Comparison of ENCODE assay signal across 14 cellular contexts in genomic region chr7:83219231-83219630, GRCh38. TPM values are rescaled to one million over a fixed set of nuclear protein-coding genes. Genes with fewer than 3 reads are reported as not detected.
DNase-seq lines count a peak whose midpoint lies in the region; ATAC-seq, FAIRE-seq and TF ChIP-seq lines count a peak whose summit lies in the region.
"Not testable (repeated sequence)": the region's sequence is repeated elsewhere in the genome, so short reads cannot be mapped to it uniquely, and the experiment has no call there.
"Had no signal": no experiment of that assay in that cellular context is flagged by ENCODE, and none has a peak within 500 bp of the region (broad histone marks: within the 10 kb centered on the region; RNA-seq: fewer than 3 reads in every experiment).

No MANE protein-coding gene starts in this region.

- not testable (repeated sequence) for H2BK15ac ChIP-seq in mesendoderm (replicated peaks; ENCODE audit: low read depth)

- not testable (repeated sequence) for H4K8ac ChIP-seq in mesendoderm (ENCODE audit: low read depth, low read length)
- peak overlapping the region; percentile 49 for H4K8ac ChIP-seq in trophoblast cell (ENCODE audit: low read depth, low read length)

- H3K9ac ChIP-seq in kidney (ENCODE audit: low read length in 2 of 2); mesendoderm (ENCODE audit: low read length); trophoblast cell (ENCODE audit: low read length): not testable (repeated sequence)

- H3K4me1 Mint-ChIP-seq in chondrocyte (ENCODE audit: low read depth), result not testable (repeated sequence)

- H2BK5ac ChIP-seq in mesendoderm (ENCODE audit: low read length), result not testable (repeated sequence)
- peak overlapping the region; percentile 68 for H2BK5ac ChIP-seq in trophoblast cell (ENCODE audit: low read depth, low read length, poor library complexity)

- not testable (repeated sequence) for H3K4me2 ChIP-seq in mesendoderm (ENCODE audit: low read length); trophoblast cell (ENCODE audit: low read length)

- intact Hi-C loops in left ventricle myocardium superior (cut with micrococcal nuclease); kidney (cut with DNase I); posterior vena cava (cut with DNase I); upper lobe of right lung (cut with DNase I): not testable (repeated sequence)

- not testable (repeated sequence) for H2AFZ ChIP-seq in trophoblast cell (ENCODE audit: insufficient read depth, low read length, poor library complexity)

- WGBS in mesendoderm (ENCODE audit: extremely low coverage, insufficient coverage, low lambda C conversion rate), result no CpG with 5 or more reads among the region's 5 CpGs
- WGBS in trophoblast cell (ENCODE audit: extremely low coverage, insufficient coverage, insufficient read length), result no CpG with 5 or more reads among the region's 5 CpGs

- H3K18ac ChIP-seq in mesendoderm (ENCODE audit: low read length); trophoblast cell (ENCODE audit: low read length): not testable (repeated sequence)

- not testable (repeated sequence) for H3K56ac ChIP-seq in mesendoderm (ENCODE audit: low read length)

- not testable (repeated sequence) for H3K9me3 Mint-ChIP-seq in chondrocyte (ENCODE audit: low read depth)

- not testable (repeated sequence) for H3K4me1 ChIP-seq in kidney (ENCODE audit: control insufficient read depth in 1 of 2, insufficient read depth in 1 of 2, low read depth in 1 of 2, low read length in 2 of 2); mesendoderm (ENCODE audit: control insufficient read depth, low read depth, low read length); trophoblast cell (ENCODE audit: control insufficient read depth in 1 of 2, insufficient read depth in 2 of 2, low read length in 2 of 2); upper lobe of right lung

- TF ChIP-seq CTCF in bronchial epithelial cell (IDR thresholded peaks at IDR 0.05; ENCODE audit: insufficient read depth, low read length, severe bottlenecking); chondrocyte (IDR thresholded peaks at IDR 0.05); kidney (IDR thresholded peaks at IDR 0.05; ENCODE audit: borderline replicate concordance, extremely low read depth, insufficient read depth); upper lobe of right lung (IDR thresholded peaks at IDR 0.05): not testable (repeated sequence)

- H3K79me2 ChIP-seq in mesendoderm (ENCODE audit: control insufficient read depth, insufficient read depth, low read length); trophoblast cell (ENCODE audit: control insufficient read depth, insufficient read depth, low read length, poor library complexity): not testable (repeated sequence)

- H3K4me3 Mint-ChIP-seq in chondrocyte (ENCODE audit: unreplicated experiment), result not testable (repeated sequence)

- H3K4ac ChIP-seq in mesendoderm (ENCODE audit: low read depth, low read length), result peak overlapping the region; percentile 16
- not testable (repeated sequence) for H3K4ac ChIP-seq in trophoblast cell (ENCODE audit: low read depth, low read length)

- H3K36me3 ChIP-seq in bronchial epithelial cell (ENCODE audit: control insufficient read depth, insufficient read depth, low read length); kidney (ENCODE audit: control insufficient read depth in 1 of 2, insufficient read depth in 2 of 2, low read length in 2 of 2); mesendoderm (ENCODE audit: control insufficient read depth, insufficient read depth, low read length); trophoblast cell (ENCODE audit: control insufficient read depth in 1 of 2, insufficient read depth in 2 of 2, low read length in 2 of 2); upper lobe of right lung: not testable (repeated sequence)

- H4K91ac ChIP-seq in trophoblast cell (ENCODE audit: low read depth, low read length), result peak overlapping the region; percentile 85

- H3K27me3 ChIP-seq in bronchial epithelial cell (ENCODE audit: control insufficient read depth, insufficient read depth, low read length); mesendoderm (ENCODE audit: insufficient read depth, low read length, poor library complexity); trophoblast cell (ENCODE audit: insufficient read depth, low read length); upper lobe of right lung: not testable (repeated sequence)

- not testable (repeated sequence) for H3K27ac ChIP-seq in kidney (ENCODE audit: low read depth in 2 of 2, low read length in 2 of 2); mesendoderm (ENCODE audit: low read depth, low read length); upper lobe of right lung
- peak overlapping the region; percentile 79 for H3K27ac ChIP-seq in trophoblast cell (ENCODE audit: low read depth, low read length)

- peak; percentile 23 for FAIRE-seq in bronchial epithelial cell (lab: Jason Lieb, UNC)
- FAIRE-seq in kidney (lab: Jason Lieb, UNC), result not testable (repeated sequence)

- not testable (repeated sequence) for H2AK5ac ChIP-seq in mesendoderm (ENCODE audit: low read length); trophoblast cell (ENCODE audit: low read length)

- H3K27me3 Mint-ChIP-seq in chondrocyte (ENCODE audit: low read depth), result not testable (repeated sequence)

- ATAC-seq in left ventricle myocardium superior, upper lobe of right lung: not testable (repeated sequence)

- H3K23ac ChIP-seq in mesendoderm (ENCODE audit: low read length); trophoblast cell (ENCODE audit: low read length): not testable (repeated sequence)

- H3K4me3 ChIP-seq in bronchial epithelial cell (ENCODE audit: low read depth, low read length); kidney (ENCODE audit: low read length in 2 of 2); mesendoderm (ENCODE audit: low read length); trophoblast cell (ENCODE audit: low read depth, low read length); upper lobe of right lung: not testable (repeated sequence)

- DNase-seq in bronchial epithelial cell (ENCODE audit: low read depth); mesendoderm; trophoblast cell: not testable (repeated sequence)
- DNase-seq in chondrocyte (ENCODE audit: low spot score) (peak; percentile 53), left ventricle myocardium superior (peak; percentile 7), kidney (peak; percentile 43), posterior vena cava (ENCODE audit: low spot score) (peak; percentile 61), upper lobe of right lung (peak; percentile 35)

- not testable (repeated sequence) for H3K9me3 ChIP-seq in kidney (ENCODE audit: control insufficient read depth in 1 of 2, low read length in 2 of 2); trophoblast cell (ENCODE audit: insufficient read depth, low read depth, low read length); upper lobe of right lung

- H3K27ac Mint-ChIP-seq in chondrocyte (ENCODE audit: unreplicated experiment), result not testable (repeated sequence)

- peak overlapping the region; percentile 40 for H3K14ac ChIP-seq in trophoblast cell (ENCODE audit: low read length)

- H2BK12ac ChIP-seq in trophoblast cell (ENCODE audit: low read length), result peak overlapping the region; percentile 15

- not testable (repeated sequence) for H3K36me3 Mint-ChIP-seq in chondrocyte (ENCODE audit: low read depth)

- not testable (repeated sequence) for H2BK120ac ChIP-seq in mesendoderm (ENCODE audit: low read depth, low read length)
- H2BK120ac ChIP-seq in trophoblast cell (ENCODE audit: insufficient read depth, low read length, poor library complexity), result peak overlapping the region; percentile 94

- not testable (repeated sequence) for H4K5ac ChIP-seq in mesendoderm (ENCODE audit: low read length)

- not testable (repeated sequence) for H3K79me1 ChIP-seq in mesendoderm (ENCODE audit: low read length); trophoblast cell (ENCODE audit: low read length)

- not testable (repeated sequence) for H4K12ac ChIP-seq in trophoblast cell (ENCODE audit: low read depth, low read length)

RNA-seq across cellular contexts. Expression of gene PCLO, which starts 56.5 kb away (rescaled TPM):
- total RNA-seq in bronchial epithelial cell (0.79 and 3.8 TPM in 2 replicates), chondrocyte (1.3 to 2.2 TPM (median 1.5 TPM) in 3 replicates), left ventricle myocardium superior (2.9 TPM), kidney (12.0 TPM), posterior vena cava (1 to 10 TPM in 1 of 2 donors, under 1 TPM in 1; 0.62 to 1.2 TPM), upper lobe of right lung (5.3 TPM)
- 4.0 TPM for polyA plus RNA-seq in kidney (ENCODE audit: insufficient read depth, low read depth, low replicate concordance)
- 0.74 TPM for polyA plus RNA-seq in mesendoderm (2013, experiment 1 of 2)
- 0.57 TPM for polyA plus RNA-seq in mesendoderm (2013, experiment 2 of 2)
- polyA plus RNA-seq in trophoblast cell (2013), result 2.6 TPM in 2 replicates
- total RNA-seq: CD4-positive, alpha-beta T cell; CD4-positive, CD25-positive, alpha-beta regulatory T cell; CD8-positive, alpha-beta memory T cell; CD8-positive, alpha-beta T cell had no signal
- polyA plus RNA-seq: CD14-positive monocyte; CD4-positive, alpha-beta memory T cell; CD4-positive, CD25-positive, alpha-beta regulatory T cell; CD8-positive, alpha-beta memory T cell had no signal
